In the genomic region with DNA sequence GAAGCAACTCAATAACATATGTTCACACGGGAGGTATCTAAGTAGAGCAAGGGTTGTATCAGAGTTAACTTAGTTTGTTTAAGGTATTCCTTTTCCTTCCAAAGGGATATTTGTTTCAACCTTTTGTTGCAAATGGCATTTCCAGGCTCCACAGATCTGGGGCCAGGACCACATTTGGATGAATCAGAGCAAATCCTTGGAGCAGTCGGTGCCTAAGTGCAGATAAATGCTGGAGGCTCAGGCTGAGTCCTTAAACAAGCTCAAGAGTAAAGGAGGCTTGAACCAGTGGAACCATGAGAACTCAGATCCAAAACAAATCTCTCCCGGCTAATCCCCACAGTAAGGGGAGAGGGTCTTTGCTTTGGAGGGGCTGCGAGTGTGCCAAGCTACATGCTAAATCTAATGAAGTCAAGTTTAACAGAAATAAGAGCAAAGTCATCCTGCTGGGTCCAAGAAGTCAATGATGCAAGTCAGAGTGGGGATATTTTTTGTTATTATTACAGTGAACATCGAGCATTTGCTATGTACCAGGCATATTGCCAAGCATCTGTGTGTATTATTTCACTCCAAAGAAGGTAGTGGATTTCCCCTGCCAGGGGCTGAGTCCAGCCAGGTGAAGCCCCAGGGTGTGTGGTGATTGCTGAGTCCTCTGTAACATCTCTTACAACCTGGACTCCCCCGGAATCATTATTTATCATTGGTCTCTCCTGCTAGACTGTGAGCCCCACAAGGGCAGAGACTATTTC, we compare ENCODE assay signal across 24 cellular contexts.
DNase-seq lines count a peak whose midpoint lies in the region; ATAC-seq and TF ChIP-seq lines count a peak whose summit lies in the region.
"Had no signal": no experiment of that assay in that cellular context is flagged by ENCODE, and none has a peak within 500 bp of the region (broad histone marks: within the 10 kb centered on the region; RNA-seq: fewer than 3 reads in every experiment).

No MANE protein-coding gene starts in this region.

- no peaks in the 10 kb centered on the region for H3K36me3 Mint-ChIP-seq in neural progenitor cell
- H3K36me3 Mint-ChIP-seq: CD8-positive, alpha-beta T cell had no signal

- H2AFZ ChIP-seq in fibroblast of lung (ENCODE audit: low read length) (no peak overlapping the region), neural progenitor cell (replicated peaks) (no peak overlapping the region)

- H3K4me3 ChIP-seq in adipocyte (ENCODE audit: low read length) (no peak overlapping the region), fibroblast of lung (replicated peaks in 1 of 4; ENCODE audit: control extremely low read depth in 1 of 4, insufficient read depth in 1 of 4, low read depth in 3 of 4, low read length in 4 of 4) (no peak overlapping the region), neural progenitor cell (no peak overlapping the region)
- H3K4me3 ChIP-seq: GM23338 had no signal

- no peak overlapping the region for H3K4me2 ChIP-seq in fibroblast of lung (ENCODE audit: extremely low read depth, insufficient read depth, low read length)
- H3K4me2 ChIP-seq in neural progenitor cell = no peak overlapping the region
- H3K4me2 ChIP-seq: GM23338, KMS-11 had no signal

- H3K4me1 Mint-ChIP-seq in neural progenitor cell = peaks cover 54% of the 10 kb centered on the region

- H3K4me1 ChIP-seq in adipocyte (ENCODE audit: control insufficient read depth, insufficient read depth, low read length) (peaks cover 29% of the 10 kb centered on the region), fibroblast of lung (ENCODE audit: control insufficient read depth, extremely low read depth, insufficient read depth, low read length) (peaks cover 7% of the 10 kb centered on the region), neural progenitor cell (peaks cover 19% of the 10 kb centered on the region)

- H3K9ac ChIP-seq in adipocyte (ENCODE audit: low read length) = peak overlapping the region; percentile 4
- no peak overlapping the region for H3K9ac ChIP-seq in fibroblast of lung (ENCODE audit: insufficient read depth, low read length)
- H3K9ac ChIP-seq in neural progenitor cell = no peak overlapping the region
- H3K9ac ChIP-seq: KMS-11 had no signal

- H3K27ac ChIP-seq in fibroblast of lung (ENCODE audit: insufficient read depth, low read length) (no peak overlapping the region), neural progenitor cell (no peak overlapping the region)
- H3K27ac ChIP-seq: KMS-11 had no signal

- H3K27me3 Mint-ChIP-seq in neural progenitor cell (ENCODE audit: insufficient read depth, low read depth) = peaks cover 14% of the 10 kb centered on the region

- H4K20me1 ChIP-seq in fibroblast of lung (ENCODE audit: control insufficient read depth, extremely low read depth, insufficient read depth, low read length) (no peaks in the 10 kb centered on the region), neural progenitor cell (ENCODE audit: low read depth) (no peaks in the 10 kb centered on the region)

- peak overlapping the region; percentile 12 for H3K27ac Mint-ChIP-seq in neural progenitor cell
- H3K27ac Mint-ChIP-seq: CD8-positive, alpha-beta T cell; effector memory CD8-positive, alpha-beta T cell; GM23338; nephron progenitor cell had no signal

- H3K9me3 Mint-ChIP-seq in neural progenitor cell = peaks cover 2% of the 10 kb centered on the region
- H3K9me3 Mint-ChIP-seq: CD8-positive, alpha-beta T cell; effector memory CD8-positive, alpha-beta T cell; GM23338; nephron progenitor cell had no signal

- H3F3A ChIP-seq in neural progenitor cell (ENCODE audit: low read depth) = peaks cover 16% of the 10 kb centered on the region

- H3K27me3 ChIP-seq in adipocyte (replicated peaks; ENCODE audit: control insufficient read depth, insufficient read depth, low read length) = peaks cover 15% of the 10 kb centered on the region
- no peaks in the 10 kb centered on the region for H3K27me3 ChIP-seq in fibroblast of lung (ENCODE audit: control insufficient read depth, insufficient read depth, low read length)
- no peaks in the 10 kb centered on the region for H3K27me3 ChIP-seq in neural progenitor cell

- no peak overlapping the region for H3K4me3 Mint-ChIP-seq in neural progenitor cell
- H3K4me3 Mint-ChIP-seq: CD8-positive, alpha-beta T cell; effector memory CD8-positive, alpha-beta T cell; GM23338; nephron progenitor cell had no signal

- peak; percentile 42 for DNase-seq in Daoy (ENCODE audit: low read depth)
- DNase-seq in adipocyte (ENCODE audit: low read depth) = peak; percentile 52
- DNase-seq in fibroblast of lung (ENCODE audit: low read depth in 2 of 2) = peak; percentile 11 to 71
- DNase-seq in neural progenitor cell (ENCODE audit: low spot score) = no peak
- DNase-seq in DMS79 treated with DMSO at 0.1 percent for 48 hours (lab: John Stamatoyannopoulos, UW) = no peak
- no peak for DNase-seq in DMS114 treated with DMSO at 0.1 percent for 48 hours (lab: John Stamatoyannopoulos, UW; ENCODE audit: unreplicated experiment)
- DNase-seq: activated CD4-positive, alpha-beta T cell treated with anti-CD3 and anti-CD28 coated beads for 48 hours; activated effector memory CD4-positive, alpha-beta T cell treated with Interleukin-2 at 50 U/mL for 16 hours; CD8-positive, alpha-beta T cell; cerebellar nuclear complex; effector memory CD8-positive, alpha-beta T cell; hippocampal formation; kidney; NCI-H1048; NCI-H2081 treated with DMSO at 0.1 percent for 48 hours; NCI-H526 treated with DMSO at 0.1 percent for 48 hours; nephron progenitor cell; small intestine; stimulated activated CD4-positive, alpha-beta T cell treated with anti-CD3 and anti-CD28 coated beads, Interleukin-4, amount 100 ng/mL, for 24 hours had no signal

- H3K36me3 ChIP-seq in adipocyte (ENCODE audit: control insufficient read depth, insufficient read depth, low read length, severe bottlenecking) = no peaks in the 10 kb centered on the region
- no peaks in the 10 kb centered on the region for H3K36me3 ChIP-seq in fibroblast of lung (ENCODE audit: control insufficient read depth, insufficient read depth, low read length)
- no peaks in the 10 kb centered on the region for H3K36me3 ChIP-seq in neural progenitor cell

- TF ChIP-seq CTCF in fibroblast of lung (conservative IDR thresholded peaks at IDR 0.05 in 1 of 2, IDR thresholded peaks at IDR 0.05 in 1 of 2; ENCODE audit: low read depth in 1 of 2, low read length in 2 of 2) = no peak
- TF ChIP-seq CTCF in neural progenitor cell (IDR thresholded peaks at IDR 0.05) = no peak

- peaks cover 3% of the 10 kb centered on the region for H3K9me3 ChIP-seq in adipocyte (ENCODE audit: control insufficient read depth, low read length)
- H3K9me3 ChIP-seq in fibroblast of lung (ENCODE audit: control insufficient read depth, insufficient read depth, low read depth, low read length) = no peaks in the 10 kb centered on the region
- no peaks in the 10 kb centered on the region for H3K9me3 ChIP-seq in neural progenitor cell (ENCODE audit: low read depth)

- ATAC-seq in HG03039 (IDR thresholded peaks at IDR 0.05; ENCODE audit: unreplicated experiment) (no peak), GM21528 (IDR thresholded peaks at IDR 0.05; ENCODE audit: low FRiP score, unreplicated experiment) (no peak)
- ATAC-seq: CD8-positive, alpha-beta T cell; effector memory CD8-positive, alpha-beta T cell; GM23338; Right ventricle myocardium inferior had no signal

- H3K79me2 ChIP-seq in fibroblast of lung (ENCODE audit: control insufficient read depth, insufficient read depth, low read length) = no peaks in the 10 kb centered on the region
- no peaks in the 10 kb centered on the region for H3K79me2 ChIP-seq in neural progenitor cell (ENCODE audit: low read depth)

Comparison
In these comparisons a context has a peak if more than half of its experiments do, and no peak if none do; other contexts are left out.
1. DNase-seq: peak in Daoy (single experiment), adipocyte (single experiment) and fibroblast of lung (2 of 2); none in neural progenitor cell (single experiment), DMS79 treated with DMSO at 0.1 percent for 48 hours (single experiment) and DMS114 treated with DMSO at 0.1 percent for 48 hours (single experiment).